ENCODE assay signal across 24 cellular contexts in genomic region chr16:10624527-10624926, GRCh38. TPM values are rescaled to one million over a fixed set of nuclear protein-coding genes. Genes with fewer than 3 reads are reported as not detected.
"Had no signal": no experiment of that assay in that cellular context is flagged by ENCODE, and none has a peak within 500 bp of the region (broad histone marks: within the 10 kb centered on the region; RNA-seq: fewer than 3 reads in every experiment).

No MANE protein-coding gene starts in this region.

- H3K9me3 ChIP-seq: ascending aorta, stomach, suprapubic skin, tibial nerve, uterus had no signal

- H3K36me3 ChIP-seq: ascending aorta, brain microvascular endothelial cell, stomach, suprapubic skin, tibial nerve, uterus had no signal

- H3K27me3 ChIP-seq: ascending aorta, brain microvascular endothelial cell, suprapubic skin, tibial nerve, uterus had no signal

- H3K4me3 Mint-ChIP-seq: activated T-cell treated with anti-CD3 and anti-CD28 coated beads, Interleukin-2, amount 50 U/mL, for 24 hours; activated T-helper 17 cell treated with anti-CD3 and anti-CD28 coated beads, Interleukin-2, amount 50 U/mL, for 72 hours; naive B cell; stimulated activated memory B cell treated with anti-CD40 and anti-IgM and Interleukin-4, amounts not matched to agents 10 μg/mL and 1 μg/mL and 100 μg/mL, for 72 hours had no signal

- H3K27ac Mint-ChIP-seq: activated T-cell treated with anti-CD3 and anti-CD28 coated beads, Interleukin-2, amount 50 U/mL, for 24 hours; activated T-helper 17 cell treated with anti-CD3 and anti-CD28 coated beads, Interleukin-2, amount 50 U/mL, for 72 hours; naive B cell; stimulated activated memory B cell treated with anti-CD40 and anti-IgM and Interleukin-4, amounts not matched to agents 10 μg/mL and 1 μg/mL and 100 μg/mL, for 72 hours had no signal

- H3K4me1 ChIP-seq: ascending aorta, uterus had no signal

- H3K4me3 ChIP-seq: ascending aorta, smooth muscle cell, stomach, suprapubic skin, tibial nerve, uterus had no signal

- H3K36me3 Mint-ChIP-seq: activated naive CD4-positive, alpha-beta T cell treated with anti-CD3 and anti-CD28 coated beads, Interleukin-2, amount 50 U/mL, for 72 hours; naive B cell; stimulated activated memory B cell treated with anti-CD40 and anti-IgM and Interleukin-4, amounts not matched to agents 10 μg/mL and 1 μg/mL and 100 μg/mL, for 72 hours had no signal

- H3K4me2 ChIP-seq: smooth muscle cell had no signal

- H3K4me1 Mint-ChIP-seq: activated T-helper 17 cell treated with anti-CD3 and anti-CD28 coated beads, Interleukin-2, amount 50 U/mL, for 72 hours had no signal

- DNase-seq: activated CD8-positive, alpha-beta memory T cell treated with anti-CD3 and anti-CD28 coated beads for 24 hours; activated CD8-positive, alpha-beta memory T cell treated with anti-CD3 and anti-CD28 coated beads, Interleukin-2, amount 50 U/mL, for 4 hours; activated T-cell treated with anti-CD3 and anti-CD28 coated beads, Interleukin-2, amount 50 U/mL, for 24 hours; brain microvascular endothelial cell; central memory CD4-positive, alpha-beta T cell; dermis blood vessel endothelial cell; effector CD8-positive, alpha-beta T cell; hypothalamus; left cardiac atrium; mesenchymal stem cell; naive B cell; occipital lobe; stimulated activated CD4-positive, alpha-beta T cell treated with anti-CD3 and anti-CD28 coated beads, Interleukin-15, amount 100 ng/mL, for 24 hours; stomach; uterus had no signal

- H3K27ac ChIP-seq: ascending aorta, brain microvascular endothelial cell, stomach, suprapubic skin, uterus had no signal

- H3K9me3 Mint-ChIP-seq: activated naive CD4-positive, alpha-beta T cell treated with anti-CD3 and anti-CD28 coated beads, Interleukin-2, amount 50 U/mL, for 72 hours; activated T-cell treated with anti-CD3 and anti-CD28 coated beads, Interleukin-2, amount 50 U/mL, for 24 hours; activated T-helper 17 cell treated with anti-CD3 and anti-CD28 coated beads, Interleukin-2, amount 50 U/mL, for 72 hours had no signal

- ATAC-seq: activated naive CD4-positive, alpha-beta T cell treated with anti-CD3 and anti-CD28 coated beads, Interleukin-2, amount 50 U/mL, for 72 hours; activated T-helper 17 cell treated with anti-CD3 and anti-CD28 coated beads, Interleukin-2, amount 50 U/mL, for 72 hours; esophagus mucosa; left cardiac atrium; sciatic nerve; stimulated activated memory B cell treated with anti-CD40 and anti-IgM and Interleukin-4, amounts not matched to agents 10 μg/mL and 1 μg/mL and 100 μg/mL, for 72 hours had no signal

RNA-seq across cellular contexts. Expression of gene EMP2, which starts 44.1 kb away (rescaled TPM):
- total RNA-seq: activated naive CD4-positive, alpha-beta T cell treated with anti-CD3 and anti-CD28 coated beads, Interleukin-2, amount 50 U/mL, for 72 hours had no signal
